In genomic region chr13:21675095-21676007, GRCh38 we compare ENCODE assay signal across 8 cellular contexts. TPM values are rescaled to one million over a fixed set of nuclear protein-coding genes. Genes with fewer than 3 reads are reported as not detected.
DNase-seq lines count a peak whose midpoint lies in the region; ATAC-seq and TF ChIP-seq lines count a peak whose summit lies in the region.

No MANE protein-coding gene starts in this region.

- H3K4me1 ChIP-seq in mesenchymal stem cell (ENCODE audit: control insufficient read depth, insufficient read depth, low read depth, low read length) (peaks cover 33% of the 10 kb centered on the region), stomach (peaks cover 42 to 59% (median 55%) of the 10 kb centered on the region in 4 donors)

- no peak overlapping the region for H3K9ac ChIP-seq in mesenchymal stem cell (ENCODE audit: low read length)

- H3K27ac ChIP-seq in mesenchymal stem cell (ENCODE audit: low read length, poor library complexity, severe bottlenecking) (no peak overlapping the region), stomach (peak overlapping the region in 3 of 5 donors; percentile 1 to 70 (median 45))

- H3K36me3 ChIP-seq in mesenchymal stem cell (ENCODE audit: control insufficient read depth in 1 of 2, insufficient read depth in 2 of 2, low read depth in 1 of 2, low read length in 2 of 2), result no peaks in the 10 kb centered on the region
- no peaks in the 10 kb centered on the region for H3K36me3 ChIP-seq in stomach

- no peak overlapping the region for H2AFZ ChIP-seq in mesenchymal stem cell (ENCODE audit: low read depth, low read length)

- H3K9me3 ChIP-seq in mesenchymal stem cell (ENCODE audit: control insufficient read depth, low read length) (no peaks in the 10 kb centered on the region), stomach (no peaks in the 10 kb centered on the region)

- TF ChIP-seq EP300 in stomach (IDR thresholded peaks at IDR 0.05), result no peak

- H2BK5ac ChIP-seq in mesenchymal stem cell (ENCODE audit: low read depth, low read length, poor library complexity, severe bottlenecking), result no peak overlapping the region

- no peak overlapping the region for H4K91ac ChIP-seq in mesenchymal stem cell (ENCODE audit: low read length)

- intact Hi-C loops in stomach (cut with DNase I; ENCODE audit: low total_unique reads), result no loop called here

- H3K4me2 ChIP-seq in mesenchymal stem cell (ENCODE audit: low read length, poor library complexity, severe bottlenecking), result peak overlapping the region; percentile 96

- H3K4me3 ChIP-seq in mesenchymal stem cell (ENCODE audit: insufficient read depth in 1 of 2, low read depth in 1 of 2, low read length in 2 of 2), result peak overlapping the region in 1 of 2 experiments; percentile 62
- peak overlapping the region; percentile 56 to 91 (median 74) for H3K4me3 ChIP-seq in stomach

- peak overlapping the region in 1 of 2 experiments; percentile 3 for H3K18ac ChIP-seq in mesenchymal stem cell (ENCODE audit: low read depth in 1 of 2, low read length in 2 of 2)

- TF ChIP-seq CTCF in stomach (IDR thresholded peaks at IDR 0.05), result no peak

- peak overlapping the region in 1 of 2 experiments; percentile 83 for H3K23ac ChIP-seq in mesenchymal stem cell (ENCODE audit: low read length in 2 of 2)

- H3K27me3 ChIP-seq in mesenchymal stem cell (ENCODE audit: control insufficient read depth in 1 of 2, insufficient read depth in 1 of 2, low read length in 2 of 2), result peaks cover 27 to 74% of the 10 kb centered on the region in 2 experiments
- peaks cover 3 to 76% (median 38%) of the 10 kb centered on the region in 3 donors for H3K27me3 ChIP-seq in stomach

- no peak for TF ChIP-seq POLR2A in stomach (IDR thresholded peaks at IDR 0.05)

- H3K14ac ChIP-seq in mesenchymal stem cell (ENCODE audit: low read length in 2 of 2), result peak overlapping the region in 1 of 2 experiments; percentile 65

- 1% methylated on average over 36 of the region's 63 CpGs for WGBS in mesenchymal stem cell
- WGBS in stomach, 5 donors, result 1 to 4% (median 2%) methylated on average over 34 to 63 of the region's 63 CpGs

- no peaks in the 10 kb centered on the region for H3K79me1 ChIP-seq in mesenchymal stem cell (replicated peaks; ENCODE audit: low read length, poor library complexity, severe bottlenecking)

- H2BK15ac ChIP-seq in mesenchymal stem cell (ENCODE audit: low read depth, poor library complexity, severe bottlenecking), result no peak overlapping the region

- no peak overlapping the region for H3K4ac ChIP-seq in mesenchymal stem cell (ENCODE audit: low read depth in 1 of 2, low read length in 2 of 2)

- no peak overlapping the region for H2BK120ac ChIP-seq in mesenchymal stem cell (ENCODE audit: low read depth, low read length)

- DNase-seq in NCI-H187 (lab: John Stamatoyannopoulos, UW), result peak; percentile 54 to 58
- DNase-seq in NCI-H187 treated with DMSO at 0.1 percent for 48 hours (lab: John Stamatoyannopoulos, UW), result no peak
- DNase-seq in T-helper 1 cell, result peak in 3 of 5 donors; percentile 26 to 37 (median 28)
- DNase-seq in cerebellar cortex (ENCODE audit: low spot score), result peak; percentile 61
- DNase-seq in mesenchymal stem cell, result no peak
- peak; percentile 40 for DNase-seq in stomach
- no peak for DNase-seq in KG1 (lab: John Stamatoyannopoulos, UW)

- no peak for ATAC-seq in GM18907 (IDR thresholded peaks at IDR 0.05; ENCODE audit: unreplicated experiment)

- H2AK5ac ChIP-seq in mesenchymal stem cell (ENCODE audit: low read length, severe bottlenecking), result no peak overlapping the region

- no peak overlapping the region for H4K8ac ChIP-seq in mesenchymal stem cell (ENCODE audit: low read length)

- H2BK12ac ChIP-seq in mesenchymal stem cell (ENCODE audit: low read length in 2 of 2), result no peak overlapping the region

RNA-seq across cellular contexts. Expression of gene FGF9, which starts 4.5 kb away (rescaled TPM):
- not detected for polyA plus RNA-seq in mesenchymal stem cell (2013, experiment 1 of 2)
- not detected for polyA plus RNA-seq in mesenchymal stem cell (2013, experiment 2 of 2)
- 1 to 10 TPM in 1 of 5 donors, under 1 TPM in 2, not detected in 2; 0.14 to 2.2 (median 0.29) TPM for total RNA-seq in stomach
- under 1 TPM; 0.20 to 0.61 (median 0.25) TPM for polyA plus RNA-seq in stomach

Comparison
In these comparisons a context has a peak if more than half of its experiments do, and no peak if none do; other contexts are left out.
1. DNase-seq: peak in NCI-H187 (2 of 2), T-helper 1 cell (3 of 5), cerebellar cortex (single experiment) and stomach (single experiment); none in NCI-H187 treated with DMSO at 0.1 percent for 48 hours (single experiment), mesenchymal stem cell (single experiment) and KG1 (single experiment).